Comparison of ENCODE assay signal across 1 cellular context in genomic region chr5:157612071-157612476, GRCh38.
A peak's percentile ranks its signal among the peaks of the same experiment; 100 is the strongest.
TF ChIP-seq lines count a peak whose summit lies in the region.

No MANE protein-coding gene starts in this region.

TF ChIP-seq in SK-N-SH, 30 proteins besides CTCF, POLR2A, EP300 and RAD21 (continued from another document):
- TF ChIP-seq, protein P1, sequence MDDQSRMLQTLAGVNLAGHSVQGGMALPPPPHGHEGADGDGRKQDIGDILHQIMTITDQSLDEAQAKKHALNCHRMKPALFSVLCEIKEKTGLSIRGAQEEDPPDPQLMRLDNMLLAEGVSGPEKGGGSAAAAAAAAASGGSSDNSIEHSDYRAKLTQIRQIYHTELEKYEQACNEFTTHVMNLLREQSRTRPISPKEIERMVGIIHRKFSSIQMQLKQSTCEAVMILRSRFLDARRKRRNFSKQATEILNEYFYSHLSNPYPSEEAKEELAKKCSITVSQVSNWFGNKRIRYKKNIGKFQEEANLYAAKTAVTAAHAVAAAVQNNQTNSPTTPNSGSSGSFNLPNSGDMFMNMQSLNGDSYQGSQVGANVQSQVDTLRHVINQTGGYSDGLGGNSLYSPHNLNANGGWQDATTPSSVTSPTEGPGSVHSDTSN (IDR thresholded peaks at IDR 0.05): peak; percentile 54; the same call in 1 of the 2 replicates
- TF ChIP-seq CHD2 (IDR thresholded peaks at IDR 0.05; ENCODE audit: low read length, partially characterized antibody): no peak
